1 cellular context compared by ENCODE assay signal in the genomic region with DNA sequence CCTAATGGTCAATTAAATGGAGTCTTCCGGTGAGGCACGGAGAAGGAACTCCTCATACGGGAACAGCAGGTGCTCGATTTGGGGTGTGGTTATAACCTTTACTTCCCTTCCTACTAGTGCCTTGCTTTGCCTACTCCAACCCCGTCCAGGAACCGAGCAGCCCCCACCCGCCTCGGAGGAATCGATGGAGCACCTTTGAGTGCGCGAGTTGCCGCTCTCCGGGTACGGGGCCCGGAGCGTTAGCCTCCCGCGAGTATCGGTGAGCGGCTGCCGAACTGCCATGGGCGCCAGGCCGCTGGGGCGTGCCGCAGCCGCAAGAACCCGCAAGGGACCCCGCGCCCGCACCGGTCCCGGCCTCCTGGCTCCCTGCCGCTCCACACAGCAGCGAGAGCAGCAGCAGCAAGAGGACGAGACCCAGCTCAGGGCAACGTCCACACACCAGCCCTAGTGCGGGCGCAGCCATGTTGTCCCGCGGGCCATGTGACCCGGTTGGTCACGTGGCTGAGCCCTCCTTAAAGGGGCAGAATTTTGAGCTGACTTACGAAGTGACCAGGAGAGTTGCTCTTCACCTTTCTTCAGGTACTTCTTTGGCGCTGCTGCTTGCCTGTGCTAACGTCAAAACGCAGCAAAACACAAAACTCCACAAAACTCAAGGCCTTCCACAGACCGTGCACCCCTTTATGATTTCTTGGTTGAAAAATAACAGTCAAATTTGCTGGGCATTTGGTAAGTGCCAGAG.
A peak's percentile ranks its signal among the peaks of the same experiment; 100 is the strongest.
TF ChIP-seq lines count a peak whose summit lies in the region.

A gene (minus strand): TSS at position 487 of the 739 bp plus-strand sequence. CDS start 24 bp downstream, at position 463.

TF ChIP-seq in K562, 482 proteins besides CTCF, POLR2A, EP300 and RAD21 (continued from another document and continues in another):
- TF ChIP-seq, protein P1, sequence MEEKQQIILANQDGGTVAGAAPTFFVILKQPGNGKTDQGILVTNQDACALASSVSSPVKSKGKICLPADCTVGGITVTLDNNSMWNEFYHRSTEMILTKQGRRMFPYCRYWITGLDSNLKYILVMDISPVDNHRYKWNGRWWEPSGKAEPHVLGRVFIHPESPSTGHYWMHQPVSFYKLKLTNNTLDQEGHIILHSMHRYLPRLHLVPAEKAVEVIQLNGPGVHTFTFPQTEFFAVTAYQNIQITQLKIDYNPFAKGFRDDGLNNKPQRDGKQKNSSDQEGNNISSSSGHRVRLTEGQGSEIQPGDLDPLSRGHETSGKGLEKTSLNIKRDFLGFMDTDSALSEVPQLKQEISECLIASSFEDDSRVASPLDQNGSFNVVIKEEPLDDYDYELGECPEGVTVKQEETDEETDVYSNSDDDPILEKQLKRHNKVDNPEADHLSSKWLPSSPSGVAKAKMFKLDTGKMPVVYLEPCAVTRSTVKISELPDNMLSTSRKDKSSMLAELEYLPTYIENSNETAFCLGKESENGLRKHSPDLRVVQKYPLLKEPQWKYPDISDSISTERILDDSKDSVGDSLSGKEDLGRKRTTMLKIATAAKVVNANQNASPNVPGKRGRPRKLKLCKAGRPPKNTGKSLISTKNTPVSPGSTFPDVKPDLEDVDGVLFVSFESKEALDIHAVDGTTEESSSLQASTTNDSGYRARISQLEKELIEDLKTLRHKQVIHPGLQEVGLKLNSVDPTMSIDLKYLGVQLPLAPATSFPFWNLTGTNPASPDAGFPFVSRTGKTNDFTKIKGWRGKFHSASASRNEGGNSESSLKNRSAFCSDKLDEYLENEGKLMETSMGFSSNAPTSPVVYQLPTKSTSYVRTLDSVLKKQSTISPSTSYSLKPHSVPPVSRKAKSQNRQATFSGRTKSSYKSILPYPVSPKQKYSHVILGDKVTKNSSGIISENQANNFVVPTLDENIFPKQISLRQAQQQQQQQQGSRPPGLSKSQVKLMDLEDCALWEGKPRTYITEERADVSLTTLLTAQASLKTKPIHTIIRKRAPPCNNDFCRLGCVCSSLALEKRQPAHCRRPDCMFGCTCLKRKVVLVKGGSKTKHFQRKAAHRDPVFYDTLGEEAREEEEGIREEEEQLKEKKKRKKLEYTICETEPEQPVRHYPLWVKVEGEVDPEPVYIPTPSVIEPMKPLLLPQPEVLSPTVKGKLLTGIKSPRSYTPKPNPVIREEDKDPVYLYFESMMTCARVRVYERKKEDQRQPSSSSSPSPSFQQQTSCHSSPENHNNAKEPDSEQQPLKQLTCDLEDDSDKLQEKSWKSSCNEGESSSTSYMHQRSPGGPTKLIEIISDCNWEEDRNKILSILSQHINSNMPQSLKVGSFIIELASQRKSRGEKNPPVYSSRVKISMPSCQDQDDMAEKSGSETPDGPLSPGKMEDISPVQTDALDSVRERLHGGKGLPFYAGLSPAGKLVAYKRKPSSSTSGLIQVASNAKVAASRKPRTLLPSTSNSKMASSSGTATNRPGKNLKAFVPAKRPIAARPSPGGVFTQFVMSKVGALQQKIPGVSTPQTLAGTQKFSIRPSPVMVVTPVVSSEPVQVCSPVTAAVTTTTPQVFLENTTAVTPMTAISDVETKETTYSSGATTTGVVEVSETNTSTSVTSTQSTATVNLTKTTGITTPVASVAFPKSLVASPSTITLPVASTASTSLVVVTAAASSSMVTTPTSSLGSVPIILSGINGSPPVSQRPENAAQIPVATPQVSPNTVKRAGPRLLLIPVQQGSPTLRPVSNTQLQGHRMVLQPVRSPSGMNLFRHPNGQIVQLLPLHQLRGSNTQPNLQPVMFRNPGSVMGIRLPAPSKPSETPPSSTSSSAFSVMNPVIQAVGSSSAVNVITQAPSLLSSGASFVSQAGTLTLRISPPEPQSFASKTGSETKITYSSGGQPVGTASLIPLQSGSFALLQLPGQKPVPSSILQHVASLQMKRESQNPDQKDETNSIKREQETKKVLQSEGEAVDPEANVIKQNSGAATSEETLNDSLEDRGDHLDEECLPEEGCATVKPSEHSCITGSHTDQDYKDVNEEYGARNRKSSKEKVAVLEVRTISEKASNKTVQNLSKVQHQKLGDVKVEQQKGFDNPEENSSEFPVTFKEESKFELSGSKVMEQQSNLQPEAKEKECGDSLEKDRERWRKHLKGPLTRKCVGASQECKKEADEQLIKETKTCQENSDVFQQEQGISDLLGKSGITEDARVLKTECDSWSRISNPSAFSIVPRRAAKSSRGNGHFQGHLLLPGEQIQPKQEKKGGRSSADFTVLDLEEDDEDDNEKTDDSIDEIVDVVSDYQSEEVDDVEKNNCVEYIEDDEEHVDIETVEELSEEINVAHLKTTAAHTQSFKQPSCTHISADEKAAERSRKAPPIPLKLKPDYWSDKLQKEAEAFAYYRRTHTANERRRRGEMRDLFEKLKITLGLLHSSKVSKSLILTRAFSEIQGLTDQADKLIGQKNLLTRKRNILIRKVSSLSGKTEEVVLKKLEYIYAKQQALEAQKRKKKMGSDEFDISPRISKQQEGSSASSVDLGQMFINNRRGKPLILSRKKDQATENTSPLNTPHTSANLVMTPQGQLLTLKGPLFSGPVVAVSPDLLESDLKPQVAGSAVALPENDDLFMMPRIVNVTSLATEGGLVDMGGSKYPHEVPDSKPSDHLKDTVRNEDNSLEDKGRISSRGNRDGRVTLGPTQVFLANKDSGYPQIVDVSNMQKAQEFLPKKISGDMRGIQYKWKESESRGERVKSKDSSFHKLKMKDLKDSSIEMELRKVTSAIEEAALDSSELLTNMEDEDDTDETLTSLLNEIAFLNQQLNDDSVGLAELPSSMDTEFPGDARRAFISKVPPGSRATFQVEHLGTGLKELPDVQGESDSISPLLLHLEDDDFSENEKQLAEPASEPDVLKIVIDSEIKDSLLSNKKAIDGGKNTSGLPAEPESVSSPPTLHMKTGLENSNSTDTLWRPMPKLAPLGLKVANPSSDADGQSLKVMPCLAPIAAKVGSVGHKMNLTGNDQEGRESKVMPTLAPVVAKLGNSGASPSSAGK (IDR thresholded peaks at IDR 0.05) = peak; percentile 84
- TF ChIP-seq CBX2 (IDR thresholded peaks at IDR 0.05; ENCODE audit: insufficient read depth, low read length, poor library complexity, severe bottlenecking) = no peak
- TF ChIP-seq EGR1 (conservative IDR thresholded peaks at IDR 0.05) = no peak
- TF ChIP-seq SIN3A (IDR thresholded peaks at IDR 0.05; ENCODE audit: borderline replicate concordance in 2 of 2, control insufficient read depth in 1 of 2, low read depth in 2 of 2, low read length in 2 of 2) = peak; percentile 76 to 99; a peak in 3 of 4 replicates
- TF ChIP-seq HDGF (IDR thresholded peaks at IDR 0.05) = no peak
- TF ChIP-seq ZNF263 (CRISPR knock-in tag; IDR thresholded peaks at IDR 0.05; ENCODE audit: borderline replicate concordance) = 0 out of 2 replicates have a peak, but pooled peaks have one; percentile 30
- no peak for TF ChIP-seq POLR3A (IDR thresholded peaks at IDR 0.05; ENCODE audit: borderline replicate concordance, extremely low read depth, insufficient read depth, insufficient read length)
- TF ChIP-seq SRSF7 (optimal IDR thresholded peaks at IDR 0.05; ENCODE audit: low read depth, low read length) = no peak
- TF ChIP-seq, protein P2, sequence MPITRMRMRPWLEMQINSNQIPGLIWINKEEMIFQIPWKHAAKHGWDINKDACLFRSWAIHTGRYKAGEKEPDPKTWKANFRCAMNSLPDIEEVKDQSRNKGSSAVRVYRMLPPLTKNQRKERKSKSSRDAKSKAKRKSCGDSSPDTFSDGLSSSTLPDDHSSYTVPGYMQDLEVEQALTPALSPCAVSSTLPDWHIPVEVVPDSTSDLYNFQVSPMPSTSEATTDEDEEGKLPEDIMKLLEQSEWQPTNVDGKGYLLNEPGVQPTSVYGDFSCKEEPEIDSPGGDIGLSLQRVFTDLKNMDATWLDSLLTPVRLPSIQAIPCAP (CRISPR knock-in tag; IDR thresholded peaks at IDR 0.05; ENCODE audit: borderline replicate concordance) = 0 out of 2 replicates have a peak, but pooled peaks have one; percentile 67
- no peak for TF ChIP-seq RBM34 (IDR thresholded peaks at IDR 0.05; ENCODE audit: borderline replicate concordance, insufficient read depth, low read length)
- TF ChIP-seq, protein P3, sequence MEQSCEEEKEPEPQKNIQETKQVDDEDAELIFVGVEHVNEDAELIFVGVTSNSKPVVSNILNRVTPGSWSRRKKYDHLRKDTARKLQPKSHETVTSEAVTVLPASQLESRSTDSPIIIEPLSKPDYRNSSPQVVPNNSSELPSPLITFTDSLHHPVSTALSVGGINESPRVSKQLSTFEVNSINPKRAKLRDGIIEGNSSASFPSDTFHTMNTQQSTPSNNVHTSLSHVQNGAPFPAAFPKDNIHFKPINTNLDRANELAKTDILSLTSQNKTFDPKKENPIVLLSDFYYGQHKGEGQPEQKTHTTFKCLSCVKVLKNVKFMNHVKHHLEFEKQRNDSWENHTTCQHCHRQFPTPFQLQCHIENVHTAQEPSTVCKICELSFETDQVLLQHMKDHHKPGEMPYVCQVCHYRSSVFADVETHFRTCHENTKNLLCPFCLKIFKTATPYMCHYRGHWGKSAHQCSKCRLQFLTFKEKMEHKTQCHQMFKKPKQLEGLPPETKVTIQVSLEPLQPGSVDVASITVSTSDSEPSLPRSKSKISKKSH (CRISPR knock-in tag; IDR thresholded peaks at IDR 0.05) = no peak
- TF ChIP-seq, protein P4, sequence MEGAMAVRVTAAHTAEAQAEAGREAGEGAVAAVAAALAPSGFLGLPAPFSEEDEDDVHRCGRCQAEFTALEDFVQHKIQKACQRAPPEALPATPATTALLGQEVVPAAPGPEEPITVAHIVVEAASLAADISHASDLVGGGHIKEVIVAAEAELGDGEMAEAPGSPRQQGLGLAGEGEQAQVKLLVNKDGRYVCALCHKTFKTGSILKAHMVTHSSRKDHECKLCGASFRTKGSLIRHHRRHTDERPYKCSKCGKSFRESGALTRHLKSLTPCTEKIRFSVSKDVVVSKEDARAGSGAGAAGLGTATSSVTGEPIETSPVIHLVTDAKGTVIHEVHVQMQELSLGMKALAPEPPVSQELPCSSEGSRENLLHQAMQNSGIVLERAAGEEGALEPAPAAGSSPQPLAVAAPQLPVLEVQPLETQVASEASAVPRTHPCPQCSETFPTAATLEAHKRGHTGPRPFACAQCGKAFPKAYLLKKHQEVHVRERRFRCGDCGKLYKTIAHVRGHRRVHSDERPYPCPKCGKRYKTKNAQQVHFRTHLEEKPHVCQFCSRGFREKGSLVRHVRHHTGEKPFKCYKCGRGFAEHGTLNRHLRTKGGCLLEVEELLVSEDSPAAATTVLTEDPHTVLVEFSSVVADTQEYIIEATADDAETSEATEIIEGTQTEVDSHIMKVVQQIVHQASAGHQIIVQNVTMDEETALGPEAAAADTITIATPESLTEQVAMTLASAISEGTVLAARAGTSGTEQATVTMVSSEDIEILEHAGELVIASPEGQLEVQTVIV (CRISPR knock-in tag; IDR thresholded peaks at IDR 0.05; ENCODE audit: borderline replicate concordance) = no peak
- no peak for TF ChIP-seq CHD4 (IDR thresholded peaks at IDR 0.05; ENCODE audit: insufficient read depth, insufficient replicate concordance, low read depth, low read length, poor library complexity, severe bottlenecking)
- no peak for TF ChIP-seq ZNF561 (CRISPR knock-in tag; conservative IDR thresholded peaks at IDR 0.05)
- TF ChIP-seq PRMT5 (CRISPR knock-in tag; IDR thresholded peaks at IDR 0.05) = no peak
- TF ChIP-seq SMARCE1 (IDR thresholded peaks at IDR 0.05) = no peak
- TF ChIP-seq SMAD3 (CRISPR knock-in tag; conservative IDR thresholded peaks at IDR 0.05) = no peak
- TF ChIP-seq ZNF589 (CRISPR knock-in tag; IDR thresholded peaks at IDR 0.05; ENCODE audit: low read depth) = no peak
- TF ChIP-seq, protein P5, sequence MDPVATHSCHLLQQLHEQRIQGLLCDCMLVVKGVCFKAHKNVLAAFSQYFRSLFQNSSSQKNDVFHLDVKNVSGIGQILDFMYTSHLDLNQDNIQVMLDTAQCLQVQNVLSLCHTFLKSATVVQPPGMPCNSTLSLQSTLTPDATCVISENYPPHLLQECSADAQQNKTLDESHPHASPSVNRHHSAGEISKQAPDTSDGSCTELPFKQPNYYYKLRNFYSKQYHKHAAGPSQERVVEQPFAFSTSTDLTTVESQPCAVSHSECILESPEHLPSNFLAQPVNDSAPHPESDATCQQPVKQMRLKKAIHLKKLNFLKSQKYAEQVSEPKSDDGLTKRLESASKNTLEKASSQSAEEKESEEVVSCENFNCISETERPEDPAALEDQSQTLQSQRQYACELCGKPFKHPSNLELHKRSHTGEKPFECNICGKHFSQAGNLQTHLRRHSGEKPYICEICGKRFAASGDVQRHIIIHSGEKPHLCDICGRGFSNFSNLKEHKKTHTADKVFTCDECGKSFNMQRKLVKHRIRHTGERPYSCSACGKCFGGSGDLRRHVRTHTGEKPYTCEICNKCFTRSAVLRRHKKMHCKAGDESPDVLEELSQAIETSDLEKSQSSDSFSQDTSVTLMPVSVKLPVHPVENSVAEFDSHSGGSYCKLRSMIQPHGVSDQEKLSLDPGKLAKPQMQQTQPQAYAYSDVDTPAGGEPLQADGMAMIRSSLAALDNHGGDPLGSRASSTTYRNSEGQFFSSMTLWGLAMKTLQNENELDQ (CRISPR knock-in tag; IDR thresholded peaks at IDR 0.05; ENCODE audit: borderline replicate concordance) = no peak
- TF ChIP-seq, protein P6, sequence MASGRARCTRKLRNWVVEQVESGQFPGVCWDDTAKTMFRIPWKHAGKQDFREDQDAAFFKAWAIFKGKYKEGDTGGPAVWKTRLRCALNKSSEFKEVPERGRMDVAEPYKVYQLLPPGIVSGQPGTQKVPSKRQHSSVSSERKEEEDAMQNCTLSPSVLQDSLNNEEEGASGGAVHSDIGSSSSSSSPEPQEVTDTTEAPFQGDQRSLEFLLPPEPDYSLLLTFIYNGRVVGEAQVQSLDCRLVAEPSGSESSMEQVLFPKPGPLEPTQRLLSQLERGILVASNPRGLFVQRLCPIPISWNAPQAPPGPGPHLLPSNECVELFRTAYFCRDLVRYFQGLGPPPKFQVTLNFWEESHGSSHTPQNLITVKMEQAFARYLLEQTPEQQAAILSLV (tag; IDR thresholded peaks at IDR 0.05) = no peak
- no peak for TF ChIP-seq CHD1 (IDR thresholded peaks at IDR 0.05; ENCODE audit: low read length)
- TF ChIP-seq HEY1 (CRISPR knock-in tag; IDR thresholded peaks at IDR 0.05; ENCODE audit: borderline replicate concordance) = no peak
- TF ChIP-seq ZNF384 (IDR thresholded peaks at IDR 0.05; ENCODE audit: low read depth, low read length) = no peak
- TF ChIP-seq ZNF12 (CRISPR knock-in tag; IDR thresholded peaks at IDR 0.05) = no peak
- peak; percentile 94 for TF ChIP-seq MYC (IDR thresholded peaks at IDR 0.05; ENCODE audit: low read depth, low read length)
- TF ChIP-seq MYC (CRISPR knock-in tag; IDR thresholded peaks at IDR 0.05; ENCODE audit: borderline replicate concordance, low read depth) = peak; percentile 86; the same call in 1 of the 2 replicates
- no peak for TF ChIP-seq KDM1A (IDR thresholded peaks at IDR 0.05)
- TF ChIP-seq ZNF3 (CRISPR knock-in tag; IDR thresholded peaks at IDR 0.05) = no peak
- no peak for TF ChIP-seq ADNP (tag; IDR thresholded peaks at IDR 0.05)
- TF ChIP-seq LARP7 (IDR thresholded peaks at IDR 0.05) = peak; percentile 10; the same call in 1 of the 2 replicates
- TF ChIP-seq NR3C1 (CRISPR knock-in tag; IDR thresholded peaks at IDR 0.05) = peak; percentile 83
- TF ChIP-seq XRCC5 (IDR thresholded peaks at IDR 0.05; ENCODE audit: low read depth, low read length) = no peak
- TF ChIP-seq, protein P7, sequence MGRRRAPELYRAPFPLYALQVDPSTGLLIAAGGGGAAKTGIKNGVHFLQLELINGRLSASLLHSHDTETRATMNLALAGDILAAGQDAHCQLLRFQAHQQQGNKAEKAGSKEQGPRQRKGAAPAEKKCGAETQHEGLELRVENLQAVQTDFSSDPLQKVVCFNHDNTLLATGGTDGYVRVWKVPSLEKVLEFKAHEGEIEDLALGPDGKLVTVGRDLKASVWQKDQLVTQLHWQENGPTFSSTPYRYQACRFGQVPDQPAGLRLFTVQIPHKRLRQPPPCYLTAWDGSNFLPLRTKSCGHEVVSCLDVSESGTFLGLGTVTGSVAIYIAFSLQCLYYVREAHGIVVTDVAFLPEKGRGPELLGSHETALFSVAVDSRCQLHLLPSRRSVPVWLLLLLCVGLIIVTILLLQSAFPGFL (CRISPR knock-in tag; IDR thresholded peaks at IDR 0.05) = no peak
- TF ChIP-seq SLC30A9 (CRISPR knock-in tag; IDR thresholded peaks at IDR 0.05) = no peak
